ENCODE assay signal across 1 cellular context in genomic region chr3:122383915-122384697, GRCh38.
A peak's percentile ranks its signal among the peaks of the same experiment; 100 is the strongest.
TF ChIP-seq lines count a peak whose summit lies in the region.

TSS of gene FAM162A (plus strand) at chr3:122384182. CDS start at chr3:122384266, 84 bp downstream.

TF ChIP-seq in WTC11, 78 proteins besides CTCF, POLR2A, EP300 and RAD21 (continued from another document):
- TF ChIP-seq FOXP4 (CRISPR knock-in tag; IDR thresholded peaks at IDR 0.05) (peak; percentile 86; the same call in 1 of the 2 replicates), SP1 (CRISPR knock-in tag; conservative IDR thresholded peaks at IDR 0.05) (peak; percentile 95), E2F5 (CRISPR knock-in tag; IDR thresholded peaks at IDR 0.05) (0 out of 2 replicates have a peak, but pooled peaks have one; percentile 54), ZNF232 (CRISPR knock-in tag; IDR thresholded peaks at IDR 0.05) (peak; percentile 69; the same call in 1 of the 2 replicates), PRDM15 (CRISPR knock-in tag; IDR thresholded peaks at IDR 0.05) (peak; percentile 86), NFYB (CRISPR knock-in tag; conservative IDR thresholded peaks at IDR 0.05; ENCODE audit: low read depth) (no peak), ZNF423 (CRISPR knock-in tag; IDR thresholded peaks at IDR 0.05) (peak; percentile 60; the same call in 1 of the 2 replicates)
